1 cellular context compared by ENCODE assay signal in genomic region chr13:98215508-98215907, GRCh38.
TF ChIP-seq lines count a peak whose summit lies in the region.

No MANE protein-coding gene starts in this region.

TF ChIP-seq in HepG2, 621 proteins besides CTCF, POLR2A, EP300 and RAD21:
- TF ChIP-seq ZNF121 (CRISPR knock-in tag; IDR thresholded peaks at IDR 0.05) (no peak), ZMAT5 (CRISPR knock-in tag; IDR thresholded peaks at IDR 0.05; ENCODE audit: borderline replicate concordance, low read depth) (no peak), ZNF773 (CRISPR knock-in tag; IDR thresholded peaks at IDR 0.05; ENCODE audit: borderline replicate concordance) (no peak), ZNF230 (CRISPR knock-in tag; IDR thresholded peaks at IDR 0.05) (no peak), ATF5 (CRISPR knock-in tag; IDR thresholded peaks at IDR 0.05; ENCODE audit: low read depth) (no peak), ZSCAN5A (CRISPR knock-in tag; IDR thresholded peaks at IDR 0.05; ENCODE audit: borderline replicate concordance) (no peak), E2F5 (CRISPR knock-in tag; conservative IDR thresholded peaks at IDR 0.05) (no peak), SNAPC2 (CRISPR knock-in tag; IDR thresholded peaks at IDR 0.05) (no peak), ZFP62 (CRISPR knock-in tag; IDR thresholded peaks at IDR 0.05) (no peak), AFF4 (CRISPR knock-in tag; IDR thresholded peaks at IDR 0.05) (no peak)
TF ChIP-seq in HepG2: peak in this region for 0.
